8 cellular contexts compared by ENCODE assay signal in genomic region chr7:72829964-72830354, GRCh38. TPM values are rescaled to one million over a fixed set of nuclear protein-coding genes. Genes with fewer than 3 reads are reported as not detected.
DNase-seq lines count a peak whose midpoint lies in the region; ATAC-seq and TF ChIP-seq lines count a peak whose summit lies in the region.
"Not testable (repeated sequence)": the region's sequence is repeated elsewhere in the genome, so short reads cannot be mapped to it uniquely, and the experiment has no call there.

No MANE protein-coding gene starts in this region.

- H3K27me3 Mint-ChIP-seq in activated naive CD8-positive, alpha-beta T cell; natural killer cell (ENCODE audit: low read depth in 2 of 2): not testable (repeated sequence)

- intact Hi-C loops in natural killer cell (cut with micrococcal nuclease), result loop anchor here (5.0 to 10.0 kb wide), 2 partner anchors 95 to 622 kb away; partner anchors contain the start of gene POM121

- H3F3A ChIP-seq in SU-DHL-6 (ENCODE audit: insufficient read depth), result not testable (repeated sequence)

- peak overlapping the region; percentile 99 for H3K27ac Mint-ChIP-seq in activated naive CD8-positive, alpha-beta T cell
- peak overlapping the region; percentile 90 to 96 for H3K27ac Mint-ChIP-seq in natural killer cell

- H3K4me1 Mint-ChIP-seq in activated naive CD8-positive, alpha-beta T cell (ENCODE audit: low read depth), result peaks cover 37% of the 10 kb centered on the region
- peaks cover 21 to 26% of the 10 kb centered on the region in 2 donors for H3K4me1 Mint-ChIP-seq in natural killer cell

- H3K27ac ChIP-seq in SU-DHL-6 (ENCODE audit: low read depth, low read length), result peak overlapping the region; percentile 57
- H3K27ac ChIP-seq in stomach smooth muscle (ENCODE audit: low read length), result peak overlapping the region; percentile 98

- H3K27me3 ChIP-seq in HAP-1 (ENCODE audit: low read depth); SU-DHL-6 (ENCODE audit: low read length); stomach smooth muscle (ENCODE audit: control insufficient read depth in 1 of 2, insufficient read depth in 2 of 2, low read length in 2 of 2): not testable (repeated sequence)

- DNase-seq in ELF-1 (ENCODE audit: low read depth, low spot score) (peak; percentile 65), HAP-1 (ENCODE audit: low spot score in 2 of 2) (peak; percentile 7 to 49), MV-4-11 (lab: John Stamatoyannopoulos, UW) (peak; percentile 69), foreskin melanocyte (peak; percentile 75), natural killer cell (peak; percentile 27)

- not testable (repeated sequence) for H3K9me3 ChIP-seq in HAP-1; SU-DHL-6 (ENCODE audit: insufficient read depth, low read length); stomach smooth muscle (ENCODE audit: control insufficient read depth in 2 of 2, low read length in 2 of 2)

- H3K9me2 ChIP-seq in SU-DHL-6 (replicated peaks; ENCODE audit: insufficient read depth, low read length), result not testable (repeated sequence)

- peaks cover 16% of the 10 kb centered on the region for H3K36me3 ChIP-seq in HAP-1 (replicated peaks)
- H3K36me3 ChIP-seq in SU-DHL-6 (ENCODE audit: low read length), result peaks cover 15% of the 10 kb centered on the region
- peaks cover 10 to 13% of the 10 kb centered on the region in 2 donors for H3K36me3 ChIP-seq in stomach smooth muscle (ENCODE audit: control insufficient read depth in 2 of 2, insufficient read depth in 2 of 2, low read length in 2 of 2)

- not testable (repeated sequence) for H3K4me1 ChIP-seq in HAP-1; stomach smooth muscle (ENCODE audit: control insufficient read depth, insufficient read depth, low read length)

- H3K79me2 ChIP-seq in SU-DHL-6 (ENCODE audit: insufficient read depth, low read length), result peaks cover 39% of the 10 kb centered on the region

- H3K9ac ChIP-seq in SU-DHL-6 (ENCODE audit: low read length) (peak overlapping the region; percentile 81), stomach smooth muscle (ENCODE audit: low read length in 2 of 2) (peak overlapping the region; percentile 89 to 93)

- TF ChIP-seq CTCF in SU-DHL-6 (IDR thresholded peaks at IDR 0.05; ENCODE audit: insufficient read depth, low read length, poor library complexity, severe bottlenecking) (peak; percentile 42), natural killer cell (IDR thresholded peaks at IDR 0.05) (peak; percentile 27)

- H3K4me3 ChIP-seq in HAP-1 (peak overlapping the region; percentile 66), SU-DHL-6 (ENCODE audit: insufficient read depth, low read length, poor library complexity, severe bottlenecking) (peak overlapping the region; percentile 89), stomach smooth muscle (ENCODE audit: low read length in 2 of 2) (peak overlapping the region; percentile 42 to 79)

- not testable (repeated sequence) for H3K36me3 Mint-ChIP-seq in activated naive CD8-positive, alpha-beta T cell; natural killer cell

- H4K20me1 ChIP-seq in SU-DHL-6 (ENCODE audit: low read depth, low read length), result not testable (repeated sequence)

- in situ Hi-C loops in HAP-1 (cut with MboI; ENCODE audit: low sequenced_read_pairs), result loop anchor here (10.0 kb wide), 1 partner anchor 95 kb away; the partner anchor contains the start of gene POM121

- ATAC-seq in natural killer cell, result peak; percentile 35 to 51 (median 36)

- not testable (repeated sequence) for H3K9me3 Mint-ChIP-seq in activated naive CD8-positive, alpha-beta T cell (ENCODE audit: low read depth); natural killer cell

- H2AFZ ChIP-seq in SU-DHL-6 (ENCODE audit: low read depth, low read length, severe bottlenecking), result peak overlapping the region; percentile 76

- H3K4me3 Mint-ChIP-seq in activated naive CD8-positive, alpha-beta T cell, result peak overlapping the region; percentile 100
- peak overlapping the region; percentile 95 for H3K4me3 Mint-ChIP-seq in natural killer cell

- peak overlapping the region; percentile 54 for H3K4me2 ChIP-seq in SU-DHL-6 (ENCODE audit: low read depth, low read length, poor library complexity, severe bottlenecking)

RNA-seq across cellular contexts. Expression of gene TYW1B, which starts 2.0 kb away (rescaled TPM):
- 10 to 100 TPM in 1 of 3 donors, 1 to 10 TPM in 2; 7.2 to 12.9 (median 7.9) TPM for total RNA-seq in natural killer cell

Comparison
In these comparisons a context has a peak if more than half of its experiments do, and no peak if none do; other contexts are left out.
1. Peak in every context shown above with its lines: DNase-seq, ATAC-seq, H3K4me3 ChIP-seq and H3K27ac ChIP-seq.